Comparison of ENCODE assay signal across 15 cellular contexts in the genomic region with DNA sequence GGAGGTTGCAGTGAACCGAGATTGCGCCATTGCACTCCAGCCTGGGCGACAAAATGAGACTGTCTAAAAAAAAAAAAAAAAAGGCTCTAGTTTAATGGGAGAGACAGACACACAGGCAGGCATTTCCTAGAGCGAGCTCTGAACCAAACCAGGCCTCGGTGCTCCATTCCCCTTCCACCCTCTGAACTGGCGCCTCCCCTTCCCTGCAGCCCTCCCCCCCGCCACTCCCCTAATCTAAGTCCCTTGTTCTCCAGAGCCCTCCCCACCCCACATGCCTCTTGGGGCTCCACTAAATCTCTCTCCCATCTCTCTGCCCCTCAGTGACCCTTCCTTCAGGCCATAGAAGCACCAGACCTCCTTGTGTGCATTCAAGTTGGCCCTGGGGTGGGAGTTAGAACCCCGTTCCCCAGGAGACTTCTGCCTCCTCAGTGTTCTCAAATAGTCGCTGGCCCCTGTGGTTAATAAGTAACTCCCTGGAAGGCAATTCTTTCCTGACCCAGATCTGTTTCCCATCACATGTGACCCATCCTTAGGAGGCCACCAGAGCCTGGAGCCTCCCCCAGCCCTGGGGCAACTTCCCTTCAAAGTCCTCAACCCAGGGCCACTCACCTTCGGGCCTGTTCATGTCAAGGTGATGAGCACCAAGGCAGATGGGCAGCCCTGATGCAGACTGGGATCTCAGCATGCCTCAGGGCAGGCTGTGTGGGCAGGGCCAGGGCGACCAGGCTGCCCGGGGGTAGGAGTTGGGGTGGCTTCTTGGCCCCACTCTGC. TPM values are rescaled to one million over a fixed set of nuclear protein-coding genes. Genes with fewer than 3 reads are reported as not detected.
"Had no signal": no experiment of that assay in that cellular context is flagged by ENCODE, and none has a peak within 500 bp of the region (broad histone marks: within the 10 kb centered on the region; RNA-seq: fewer than 3 reads in every experiment).

No MANE protein-coding gene starts in this region.

- H3K9me3 ChIP-seq: adrenal gland, body of pancreas, gastroesophageal sphincter, thoracic aorta had no signal

- H3K4me3 ChIP-seq: adrenal gland, body of pancreas, coronary artery, gastroesophageal sphincter, thoracic aorta had no signal

- H3K27ac Mint-ChIP-seq: natural killer cell treated with Interleukin-12 subunit alpha and Interleukin-12 subunit beta and Interleukin-15 and Interleukin-18, amount 100 ng/mL, for 72 hours had no signal

- H3K4me3 Mint-ChIP-seq: natural killer cell treated with Interleukin-12 subunit alpha and Interleukin-12 subunit beta and Interleukin-15 and Interleukin-18, amount 100 ng/mL, for 72 hours; stimulated activated naive CD8-positive, alpha-beta T cell treated with anti-CD3 and anti-CD28 coated beads, Interleukin-15, amount 100 ng/mL, for 72 hours had no signal

- H3K4me1 ChIP-seq: adrenal gland, body of pancreas, gastroesophageal sphincter had no signal

- H3K27ac ChIP-seq: adrenal gland, body of pancreas, coronary artery, gastroesophageal sphincter, thoracic aorta had no signal

- DNase-seq: activated CD4-positive, alpha-beta T cell treated with anti-CD3 and anti-CD28 coated beads, Interleukin-2, amount 50 U/mL, for 1 hour; activated naive CD4-positive, alpha-beta T cell treated with anti-CD3 and anti-CD28 coated beads, Interleukin-2, amount 50 U/mL, for 16 hours; adrenal gland; central memory CD4-positive, alpha-beta T cell; effector CD8-positive, alpha-beta T cell; mammary epithelial cell; stimulated activated CD4-positive, alpha-beta T cell treated with anti-CD3 and anti-CD28 coated beads, Interleukin-4, amount 100 ng/mL, for 24 hours; stimulated activated naive CD8-positive, alpha-beta T cell treated with anti-CD3 and anti-CD28 coated beads, Interleukin-15, amount 100 ng/mL, for 72 hours; T-helper 2 cell had no signal

- ATAC-seq: body of pancreas; gastroesophageal sphincter; natural killer cell treated with Interleukin-12 subunit alpha and Interleukin-12 subunit beta and Interleukin-15 and Interleukin-18, amount 100 ng/mL, for 72 hours; stimulated activated naive CD8-positive, alpha-beta T cell treated with anti-CD3 and anti-CD28 coated beads, Interleukin-15, amount 100 ng/mL, for 72 hours had no signal

- H3K9me3 Mint-ChIP-seq: natural killer cell treated with Interleukin-12 subunit alpha and Interleukin-12 subunit beta and Interleukin-15 and Interleukin-18, amount 100 ng/mL, for 72 hours; stimulated activated naive CD8-positive, alpha-beta T cell treated with anti-CD3 and anti-CD28 coated beads, Interleukin-15, amount 100 ng/mL, for 72 hours had no signal

- H3K36me3 Mint-ChIP-seq: natural killer cell treated with Interleukin-12 subunit alpha and Interleukin-12 subunit beta and Interleukin-15 and Interleukin-18, amount 100 ng/mL, for 72 hours had no signal

- H3K36me3 ChIP-seq: adrenal gland, gastroesophageal sphincter, thoracic aorta had no signal

- H3K27me3 ChIP-seq: body of pancreas had no signal

RNA-seq across cellular contexts. Expression of gene OPRD1, which starts 59.8 kb away (rescaled TPM):
- total RNA-seq: natural killer cell treated with Interleukin-12 subunit alpha and Interleukin-12 subunit beta and Interleukin-15 and Interleukin-18, amount 100 ng/mL, for 72 hours; osteoblast; thoracic aorta had no signal
- polyA plus RNA-seq: mammary epithelial cell had no signal
